In genomic region chr19:47657719-47658118, GRCh38 we compare ENCODE assay signal across 19 cellular contexts. TPM values are rescaled to one million over a fixed set of nuclear protein-coding genes. Genes with fewer than 3 reads are reported as not detected.
A peak's percentile ranks its signal among the peaks of the same experiment; 100 is the strongest.
DNase-seq lines count a peak whose midpoint lies in the region; ATAC-seq and TF ChIP-seq lines count a peak whose summit lies in the region.
"Had no signal": no experiment of that assay in that cellular context is flagged by ENCODE, and none has a peak within 500 bp of the region (broad histone marks: within the 10 kb centered on the region; RNA-seq: fewer than 3 reads in every experiment).

No MANE protein-coding gene starts in this region.

- TF ChIP-seq CTCF in Peyer's patch (IDR thresholded peaks at IDR 0.05), result no peak
- no peak for TF ChIP-seq CTCF in brain microvascular endothelial cell (IDR thresholded peaks at IDR 0.05; ENCODE audit: low read depth, low read length, missing control alignments)
- TF ChIP-seq CTCF in stomach (IDR thresholded peaks at IDR 0.05), result no peak
- no peak for TF ChIP-seq CTCF in left lung (IDR thresholded peaks at IDR 0.05)

- no peak overlapping the region for H2BK15ac ChIP-seq in mesendoderm (replicated peaks; ENCODE audit: low read depth)

- peak overlapping the region in 3 of 4 donors; percentile 54 to 94 (median 89) for H3K27ac ChIP-seq in Peyer's patch
- H3K27ac ChIP-seq in brain microvascular endothelial cell, result peak overlapping the region; percentile 71
- H3K27ac ChIP-seq in mesendoderm (ENCODE audit: low read depth, low read length), result no peak overlapping the region
- H3K27ac ChIP-seq in stomach, result peak overlapping the region in 4 of 5 donors; percentile 59 to 98 (median 70)
- no peak overlapping the region for H3K27ac ChIP-seq in left lung
- H3K27ac ChIP-seq: RWPE1 had no signal

- no peak overlapping the region for H4K8ac ChIP-seq in mesendoderm (ENCODE audit: low read depth, low read length)

- no peak overlapping the region for H3K4ac ChIP-seq in mesendoderm (ENCODE audit: low read depth, low read length)

- no peak overlapping the region for H4K5ac ChIP-seq in mesendoderm (ENCODE audit: low read length)

- H3K18ac ChIP-seq in mesendoderm (ENCODE audit: low read length), result no peak overlapping the region

- no peak overlapping the region for H2BK120ac ChIP-seq in mesendoderm (ENCODE audit: low read depth, low read length)

- H2AK5ac ChIP-seq in mesendoderm (ENCODE audit: low read length), result no peak overlapping the region

- H3K9ac ChIP-seq in mesendoderm (ENCODE audit: low read length), result no peak overlapping the region

- no peak overlapping the region for H3K23ac ChIP-seq in mesendoderm (ENCODE audit: low read length)

- no peak for TF ChIP-seq EP300 in stomach (IDR thresholded peaks at IDR 0.05)

- H3K9me3 ChIP-seq in Peyer's patch, result no peaks in the 10 kb centered on the region
- no peaks in the 10 kb centered on the region for H3K9me3 ChIP-seq in stomach
- no peaks in the 10 kb centered on the region for H3K9me3 ChIP-seq in left lung
- H3K9me3 ChIP-seq: BE2C had no signal

- H3K79me1 ChIP-seq in mesendoderm (ENCODE audit: low read length), result peaks cover 40% of the 10 kb centered on the region

- peaks cover 0 to 49% (median 2%) of the 10 kb centered on the region in 4 donors for H3K4me1 ChIP-seq in Peyer's patch
- no peaks in the 10 kb centered on the region for H3K4me1 ChIP-seq in mesendoderm (ENCODE audit: control insufficient read depth, low read depth, low read length)
- H3K4me1 ChIP-seq in stomach, result peaks cover 35 to 63% (median 50%) of the 10 kb centered on the region in 4 donors
- H3K4me1 ChIP-seq in left lung, result peaks cover 7 to 24% of the 10 kb centered on the region in 2 donors
- H3K4me1 ChIP-seq: BE2C had no signal

- in situ Hi-C loops in brain microvascular endothelial cell (cut with HindIII; ENCODE audit: low pct_ligation_motif_present, low sequenced_read_pairs), result no loop called here

- no CpG with 5 or more reads among the region's 3 CpGs for WGBS in mesendoderm (ENCODE audit: extremely low coverage, insufficient coverage, low lambda C conversion rate)
- WGBS in stomach, 5 donors, result 54 to 74% (median 65%) methylated on average over 3 of the region's 3 CpGs

- H3K56ac ChIP-seq in mesendoderm (ENCODE audit: low read length), result no peak overlapping the region

- no peak overlapping the region for H3K4me2 ChIP-seq in mesendoderm (ENCODE audit: low read length)

- no peak for DNase-seq in Peyer's patch
- DNase-seq in brain microvascular endothelial cell, result no peak
- DNase-seq in mesendoderm, result peak; percentile 22
- DNase-seq in stomach, result no peak
- no peak for DNase-seq in cortex of kidney (lab: John Stamatoyannopoulos, UW)
- no peak for DNase-seq in stimulated activated CD4-positive, alpha-beta T cell treated with anti-CD3 and anti-CD28 coated beads, Interleukin-15, amount 100 ng/mL, for 24 hours
- DNase-seq in NCI-H524 (lab: John Stamatoyannopoulos, UW), result no peak
- no peak for DNase-seq in left lung
- DNase-seq: BE2C; CD4-positive, alpha-beta memory T cell; DND-41; IMR-90; MV-4-11; NCI-H1417 treated with DMSO at 0.1 percent for 48 hours; NCI-H2029 treated with DMSO at 0.1 percent for 48 hours; NCI-H526 treated with DMSO at 0.1 percent for 48 hours; NK-92 treated with Interleukin-12 subunit alpha and Interleukin-12 subunit beta, amount 100 ng/mL, for 24 hours; OCI-M1 had no signal

- H2BK5ac ChIP-seq in mesendoderm (ENCODE audit: low read length), result no peak overlapping the region

- intact Hi-C loops in stomach (cut with DNase I; ENCODE audit: low total_unique reads), result no loop called here
- intact Hi-C loops in left lung (cut with DNase I), result no loop called here

- H3K36me3 ChIP-seq in Peyer's patch (no peaks in the 10 kb centered on the region), brain microvascular endothelial cell (replicated peaks) (no peaks in the 10 kb centered on the region), mesendoderm (ENCODE audit: control insufficient read depth, insufficient read depth, low read length) (no peaks in the 10 kb centered on the region), stomach (peaks cover 0 to 7% (median 3%) of the 10 kb centered on the region in 4 donors), left lung (peaks cover 0 to 4% of the 10 kb centered on the region in 2 donors)

- TF ChIP-seq POLR2A in Peyer's patch (IDR thresholded peaks at IDR 0.05) (no peak), stomach (IDR thresholded peaks at IDR 0.05) (no peak)

- no peak for ATAC-seq in left lung

- no peak overlapping the region for H3K4me3 ChIP-seq in Peyer's patch
- no peak overlapping the region for H3K4me3 ChIP-seq in brain microvascular endothelial cell (ENCODE audit: low read depth, low read length)
- H3K4me3 ChIP-seq in mesendoderm (ENCODE audit: low read length), result no peak overlapping the region
- H3K4me3 ChIP-seq in stomach, result no peak overlapping the region
- no peak overlapping the region for H3K4me3 ChIP-seq in left lung

- H3K79me2 ChIP-seq in mesendoderm (ENCODE audit: control insufficient read depth, insufficient read depth, low read length), result peaks cover 42% of the 10 kb centered on the region

- H3K27me3 ChIP-seq in Peyer's patch (no peaks in the 10 kb centered on the region), brain microvascular endothelial cell (replicated peaks) (no peaks in the 10 kb centered on the region), mesendoderm (ENCODE audit: insufficient read depth, low read length, poor library complexity) (no peaks in the 10 kb centered on the region), stomach (no peaks in the 10 kb centered on the region), left lung (no peaks in the 10 kb centered on the region)
- H3K27me3 ChIP-seq: BE2C had no signal

RNA-seq across cellular contexts. Expression of gene BICRA, which starts 48.8 kb away (rescaled TPM):
- total RNA-seq in Peyer's patch, result 10 to 100 TPM in 3 of 4 donors, 1 to 10 TPM in 1; 8.2 to 14.9 (median 13.3) TPM
- 13.5 TPM for polyA plus RNA-seq in mesendoderm (2013, experiment 1 of 2)
- 13.0 TPM for polyA plus RNA-seq in mesendoderm (2013, experiment 2 of 2)
- total RNA-seq in stomach, result 10 to 100 TPM in 4 of 5 donors, 1 to 10 TPM in 1; 8.3 to 13.4 (median 11.9) TPM
- 1 to 10 TPM; 2.7 to 4.2 (median 2.9) TPM for polyA plus RNA-seq in stomach
- total RNA-seq in left lung, result 10 to 100 TPM; 13.8 to 15.5 TPM

RNA-seq across cellular contexts. Expression of gene EHD2, which starts 55.5 kb away (rescaled TPM):
- total RNA-seq in Peyer's patch (100 to 1,000 TPM in 1 of 4 donors, 10 to 100 TPM in 3; 11.2 to 117 (median 23.0) TPM), stomach (100 to 1,000 TPM in 1 of 5 donors, 10 to 100 TPM in 4; 24.5 to 334 (median 36.2) TPM), left lung (100 to 1,000 TPM; 195 to 263 TPM)
- 7.1 TPM for polyA plus RNA-seq in mesendoderm (2013, experiment 1 of 2)
- 7.0 TPM for polyA plus RNA-seq in mesendoderm (2013, experiment 2 of 2)
- polyA plus RNA-seq in stomach, result 10 to 100 TPM; 38.6 to 45.1 (median 39.9) TPM
- total RNA-seq: CD4-positive, alpha-beta memory T cell had no signal
- polyA plus RNA-seq: CD4-positive, alpha-beta memory T cell had no signal

Comparison
In these comparisons a context has a peak if more than half of its experiments do, and no peak if none do; other contexts are left out.
1. H3K27ac ChIP-seq: peak in Peyer's patch (3 of 4), brain microvascular endothelial cell (single experiment) and stomach (4 of 5); none in mesendoderm (single experiment) and left lung (0 of 2).